ENCODE assay signal across 17 cellular contexts in the genomic region with DNA sequence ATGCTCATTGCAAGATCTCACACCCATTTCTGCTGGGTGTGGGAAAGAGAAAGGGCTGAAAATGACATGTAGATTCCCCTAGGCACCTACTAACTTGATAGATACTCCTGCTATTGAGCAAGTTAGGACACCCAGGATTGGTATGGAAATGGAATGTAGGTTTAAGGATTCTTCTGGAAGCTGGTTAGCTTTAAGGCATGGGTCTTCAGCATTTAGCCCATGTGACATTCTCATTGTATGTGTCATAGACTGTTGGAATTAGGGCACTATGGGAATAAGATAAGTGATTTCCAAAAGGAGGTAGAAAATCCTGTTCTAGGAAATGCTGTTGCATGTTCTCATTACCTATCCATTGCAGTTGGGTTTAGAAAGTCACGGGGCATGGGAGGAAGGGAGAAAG.
DNase-seq lines count a peak whose midpoint lies in the region; ATAC-seq and TF ChIP-seq lines count a peak whose summit lies in the region.
"Had no signal": no experiment of that assay in that cellular context is flagged by ENCODE, and none has a peak within 500 bp of the region (broad histone marks: within the 10 kb centered on the region; RNA-seq: fewer than 3 reads in every experiment).

No MANE protein-coding gene starts in this region.

- H3K4me3 Mint-ChIP-seq in T-cell = no peak overlapping the region
- no peak overlapping the region for H3K4me3 Mint-ChIP-seq in stimulated activated effector memory CD8-positive, alpha-beta T cell treated with anti-CD3 and anti-CD28 coated beads, Interleukin-12 subunit alpha, Interleukin-12 subunit beta, amount 100 ng/mL, for 72 hours
- H3K4me3 Mint-ChIP-seq in glutamatergic neuron (ENCODE audit: unreplicated experiment) = no peak overlapping the region
- H3K4me3 Mint-ChIP-seq: brain, immature natural killer cell had no signal

- H3K4me3 ChIP-seq in astrocyte of the spinal cord (ENCODE audit: low read depth, low read length) (no peak overlapping the region), A673 (ENCODE audit: low read depth, low read length, poor library complexity, severe bottlenecking) (no peak overlapping the region)
- H3K4me3 ChIP-seq: tibial nerve had no signal

- H3K27ac ChIP-seq in A673 (ENCODE audit: low read depth, low read length, poor library complexity, severe bottlenecking) = no peak overlapping the region
- H3K27ac ChIP-seq: tibial nerve had no signal

- CTCF ChIA-PET in T-cell (lab: Charles Lee) = no interaction called here
- CTCF ChIA-PET in A673 (lab: Charles Lee) = no interaction called here

- DNase-seq in ACHN (peak; percentile 33), HCEC 1CT (peak; percentile 13), astrocyte of the spinal cord (ENCODE audit: low read depth, low spot score) (peak; percentile 17), hepatic stellate cell (ENCODE audit: low spot score) (peak; percentile 58), T-cell (no peak), glutamatergic neuron (no peak), A673 (ENCODE audit: low spot score) (no peak)
- DNase-seq in stimulated activated effector memory CD8-positive, alpha-beta T cell treated with anti-CD3 and anti-CD28 coated beads, Interleukin-12 subunit alpha, Interleukin-12 subunit beta, amount 100 ng/mL, for 72 hours (ENCODE audit: low spot score in 2 of 2) = no peak
- DNase-seq: activated gamma-delta T cell; effector CD8-positive, alpha-beta T cell; immature natural killer cell; NCI-H1105 treated with DMSO at 0.1 percent for 48 hours; SIG-M5; stimulated activated CD4-positive, alpha-beta T cell treated with anti-CD3 and anti-CD28 coated beads, Interleukin-4, amount 100 ng/mL, for 4 hours; T1000 had no signal

- no TSS peak for BruUV-seq in A673 (replicated peaks; lab: Mats Ljungman, UMichigan)

- H3K9me3 Mint-ChIP-seq in T-cell = peaks cover 0 to 5% (median 0%) of the 10 kb centered on the region in 3 donors
- H3K9me3 Mint-ChIP-seq in stimulated activated effector memory CD8-positive, alpha-beta T cell treated with anti-CD3 and anti-CD28 coated beads, Interleukin-12 subunit alpha, Interleukin-12 subunit beta, amount 100 ng/mL, for 72 hours = no peaks in the 10 kb centered on the region
- peaks cover 2% of the 10 kb centered on the region for H3K9me3 Mint-ChIP-seq in glutamatergic neuron (ENCODE audit: unreplicated experiment)
- H3K9me3 Mint-ChIP-seq: brain, immature natural killer cell had no signal

- intact Hi-C loops in A673 (cut with micrococcal nuclease; ENCODE audit: unreplicated experiment) = no loop called here

- H3K36me3 ChIP-seq in A673 (ENCODE audit: insufficient read depth, low read length, poor library complexity, severe bottlenecking) = no peaks in the 10 kb centered on the region

- H3K4me1 ChIP-seq in A673 (ENCODE audit: insufficient read depth, low read length, poor library complexity, severe bottlenecking) = no peaks in the 10 kb centered on the region

- no peaks in the 10 kb centered on the region for H3K27me3 ChIP-seq in A673 (replicated peaks; ENCODE audit: insufficient read depth, low read depth, low read length, poor library complexity)
- H3K27me3 ChIP-seq: tibial nerve had no signal

- H3K36me3 Mint-ChIP-seq in T-cell (peaks cover 65% of the 10 kb centered on the region), glutamatergic neuron (ENCODE audit: unreplicated experiment) (peaks cover 8% of the 10 kb centered on the region)
- H3K36me3 Mint-ChIP-seq in stimulated activated effector memory CD8-positive, alpha-beta T cell treated with anti-CD3 and anti-CD28 coated beads, Interleukin-12 subunit alpha, Interleukin-12 subunit beta, amount 100 ng/mL, for 72 hours = no peaks in the 10 kb centered on the region
- H3K36me3 Mint-ChIP-seq: brain had no signal

- in situ Hi-C loops in ACHN (cut with HindIII; ENCODE audit: low pct_ligation_motif_present, low pct_unique_long_range_greater_than_20kb, low sequenced_read_pairs) = no loop called here
- in situ Hi-C loops in astrocyte of the spinal cord (cut with HindIII; ENCODE audit: low sequenced_read_pairs) = no loop called here

- no peak for ATAC-seq in T-cell (replicated peaks in 1 of 4)
- no peak for ATAC-seq in stimulated activated effector memory CD8-positive, alpha-beta T cell treated with anti-CD3 and anti-CD28 coated beads, Interleukin-12 subunit alpha, Interleukin-12 subunit beta, amount 100 ng/mL, for 72 hours

- POLR2A ChIA-PET in T-cell (lab: Charles Lee) = no interaction called here
- POLR2A ChIA-PET in A673 (lab: Charles Lee; ENCODE audit: low non-redundant PET) = no interaction called here

- TF ChIP-seq CTCF in astrocyte of the spinal cord (IDR thresholded peaks at IDR 0.05; ENCODE audit: low read depth, low read length) (no peak), glutamatergic neuron (IDR thresholded peaks at IDR 0.05; ENCODE audit: partially characterized antibody, unreplicated experiment) (no peak), A673 (conservative IDR thresholded peaks at IDR 0.05; ENCODE audit: low read depth, low read length) (no peak)

- H3K27ac Mint-ChIP-seq in T-cell (no peak overlapping the region), glutamatergic neuron (ENCODE audit: unreplicated experiment) (no peak overlapping the region)
- no peak overlapping the region for H3K27ac Mint-ChIP-seq in stimulated activated effector memory CD8-positive, alpha-beta T cell treated with anti-CD3 and anti-CD28 coated beads, Interleukin-12 subunit alpha, Interleukin-12 subunit beta, amount 100 ng/mL, for 72 hours
- H3K27ac Mint-ChIP-seq: brain, immature natural killer cell had no signal

- H3K4me1 Mint-ChIP-seq in T-cell = peaks cover 8 to 17% (median 13%) of the 10 kb centered on the region in 3 donors
- peaks cover 12% of the 10 kb centered on the region for H3K4me1 Mint-ChIP-seq in stimulated activated effector memory CD8-positive, alpha-beta T cell treated with anti-CD3 and anti-CD28 coated beads, Interleukin-12 subunit alpha, Interleukin-12 subunit beta, amount 100 ng/mL, for 72 hours
- H3K4me1 Mint-ChIP-seq in glutamatergic neuron (ENCODE audit: low read depth, unreplicated experiment) = peaks cover 7% of the 10 kb centered on the region

- H3K27me3 Mint-ChIP-seq in T-cell (no peaks in the 10 kb centered on the region), glutamatergic neuron (ENCODE audit: unreplicated experiment) (peaks cover 5% of the 10 kb centered on the region)

- no peaks in the 10 kb centered on the region for H3K9me3 ChIP-seq in A673 (ENCODE audit: low read depth, low read length, poor library complexity, severe bottlenecking)
- H3K9me3 ChIP-seq: tibial nerve had no signal

Comparison
In these comparisons a context has a peak if more than half of its experiments do, and no peak if none do; other contexts are left out.
1. DNase-seq: peak in ACHN (single experiment), HCEC 1CT (single experiment), astrocyte of the spinal cord (single experiment) and hepatic stellate cell (single experiment); none in T-cell (0 of 34), stimulated activated effector memory CD8-positive, alpha-beta T cell treated with anti-CD3 and anti-CD28 coated beads, Interleukin-12 subunit alpha, Interleukin-12 subunit beta, amount 100 ng/mL, for 72 hours (0 of 2), glutamatergic neuron (single experiment) and A673 (single experiment).